ENCODE assay signal across 13 cellular contexts in the genomic region with DNA sequence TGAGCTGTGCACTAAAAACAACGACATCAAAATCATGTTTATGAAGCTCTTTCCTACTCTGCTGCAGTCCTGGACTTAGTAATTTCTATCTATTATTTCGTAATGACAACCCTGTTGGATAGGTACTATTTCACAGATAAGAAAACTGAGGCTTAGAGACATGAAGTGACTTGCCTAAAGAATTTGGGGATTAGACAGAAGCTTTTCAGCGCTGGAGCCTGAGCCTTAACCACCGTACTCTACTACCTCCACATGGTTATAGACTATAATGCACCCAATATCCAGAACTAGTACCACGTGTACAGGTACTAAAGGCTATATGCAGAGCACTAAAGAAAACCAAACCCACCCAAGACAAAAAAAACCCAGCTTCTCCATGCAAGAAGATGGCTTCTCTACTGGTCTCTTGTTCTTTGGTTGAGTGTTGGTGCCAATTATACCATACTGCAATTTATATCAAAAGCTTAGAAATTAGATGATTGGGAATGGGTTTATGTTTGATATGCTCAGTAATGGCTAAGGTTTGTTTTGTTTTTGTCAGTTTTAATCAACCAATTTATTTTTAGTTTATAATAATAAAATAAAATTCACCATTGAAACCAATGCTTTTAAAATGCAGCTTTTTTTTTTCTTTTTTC. TPM values are rescaled to one million over a fixed set of nuclear protein-coding genes. Genes with fewer than 3 reads are reported as not detected.
DNase-seq lines count a peak whose midpoint lies in the region; ATAC-seq and TF ChIP-seq lines count a peak whose summit lies in the region.
"Had no signal": no experiment of that assay in that cellular context is flagged by ENCODE, and none has a peak within 500 bp of the region (broad histone marks: within the 10 kb centered on the region; RNA-seq: fewer than 3 reads in every experiment).

No MANE protein-coding gene starts in this region.

- H3K27ac Mint-ChIP-seq in activated naive CD8-positive, alpha-beta T cell treated with anti-CD3 and anti-CD28 coated beads, Interleukin-2, amount 10 ng/mL, durations not matched to agents 7 days and 5 days, result no peak overlapping the region
- H3K27ac Mint-ChIP-seq in activated naive CD8-positive, alpha-beta T cell treated with anti-CD3 and anti-CD28 coated beads for 36 hours, result no peak overlapping the region
- H3K27ac Mint-ChIP-seq in activated CD4-positive, alpha-beta memory T cell treated with anti-CD3 and anti-CD28 coated beads for 36 hours, result no peak overlapping the region

- H3K27me3 Mint-ChIP-seq in activated naive CD8-positive, alpha-beta T cell treated with anti-CD3 and anti-CD28 coated beads, Interleukin-2, amount 10 ng/mL, durations not matched to agents 7 days and 5 days, result peaks cover 2% of the 10 kb centered on the region
- no peaks in the 10 kb centered on the region for H3K27me3 Mint-ChIP-seq in activated naive CD8-positive, alpha-beta T cell treated with anti-CD3 and anti-CD28 coated beads for 36 hours
- H3K27me3 Mint-ChIP-seq in activated CD4-positive, alpha-beta memory T cell treated with anti-CD3 and anti-CD28 coated beads for 36 hours, result no peaks in the 10 kb centered on the region

- no peak overlapping the region for H3K4me3 ChIP-seq in upper lobe of right lung
- H3K4me3 ChIP-seq: smooth muscle cell, transverse colon had no signal

- ATAC-seq in activated naive CD8-positive, alpha-beta T cell treated with anti-CD3 and anti-CD28 coated beads, Interleukin-2, amount 10 ng/mL, durations not matched to agents 7 days and 5 days (ENCODE audit: low read depth), result peak; percentile 77
- peak; percentile 42 for ATAC-seq in upper lobe of right lung
- ATAC-seq in HG02588 (IDR thresholded peaks at IDR 0.05; ENCODE audit: unreplicated experiment), result no peak
- no peak for ATAC-seq in HG02938 (IDR thresholded peaks at IDR 0.05; ENCODE audit: unreplicated experiment)
- no peak for ATAC-seq in GM18520 (IDR thresholded peaks at IDR 0.05; ENCODE audit: unreplicated experiment)

- H3K36me3 Mint-ChIP-seq in activated naive CD8-positive, alpha-beta T cell treated with anti-CD3 and anti-CD28 coated beads, Interleukin-2, amount 10 ng/mL, durations not matched to agents 7 days and 5 days, result no peaks in the 10 kb centered on the region
- no peaks in the 10 kb centered on the region for H3K36me3 Mint-ChIP-seq in activated naive CD8-positive, alpha-beta T cell treated with anti-CD3 and anti-CD28 coated beads for 36 hours
- no peaks in the 10 kb centered on the region for H3K36me3 Mint-ChIP-seq in activated CD4-positive, alpha-beta memory T cell treated with anti-CD3 and anti-CD28 coated beads for 36 hours

- H3K4me1 ChIP-seq in upper lobe of right lung, result no peaks in the 10 kb centered on the region
- H3K4me1 ChIP-seq: transverse colon had no signal

- no peaks in the 10 kb centered on the region for H3K36me3 ChIP-seq in upper lobe of right lung
- H3K36me3 ChIP-seq: transverse colon had no signal

- H3K9me3 Mint-ChIP-seq in activated naive CD8-positive, alpha-beta T cell treated with anti-CD3 and anti-CD28 coated beads, Interleukin-2, amount 10 ng/mL, durations not matched to agents 7 days and 5 days, result no peaks in the 10 kb centered on the region
- H3K9me3 Mint-ChIP-seq in activated naive CD8-positive, alpha-beta T cell treated with anti-CD3 and anti-CD28 coated beads for 36 hours, result no peaks in the 10 kb centered on the region
- no peaks in the 10 kb centered on the region for H3K9me3 Mint-ChIP-seq in activated CD4-positive, alpha-beta memory T cell treated with anti-CD3 and anti-CD28 coated beads for 36 hours

- no peak for DNase-seq in activated naive CD8-positive, alpha-beta T cell treated with anti-CD3 and anti-CD28 coated beads, Interleukin-2, amount 10 ng/mL, durations not matched to agents 7 days and 5 days
- no peak for DNase-seq in activated naive CD8-positive, alpha-beta T cell treated with anti-CD3 and anti-CD28 coated beads for 36 hours
- peak; percentile 52 for DNase-seq in NAMALWA (ENCODE audit: low spot score)
- DNase-seq in activated CD4-positive, alpha-beta memory T cell treated with anti-CD3 and anti-CD28 coated beads for 36 hours, result peak; percentile 25
- DNase-seq in upper lobe of right lung, result no peak
- DNase-seq: activated CD4-positive, CD25-positive, alpha-beta regulatory T cell; cerebellar nuclear complex; kidney; transverse colon had no signal

- H3K9me3 ChIP-seq in upper lobe of right lung, result no peaks in the 10 kb centered on the region
- H3K9me3 ChIP-seq: transverse colon had no signal

- POLR2A ChIA-PET in activated naive CD8-positive, alpha-beta T cell treated with anti-CD3 and anti-CD28 coated beads, Interleukin-2, amount 10 ng/mL, durations not matched to agents 7 days and 5 days (lab: Charles Lee), result interaction anchor here (1.6 kb wide), 1 partner anchor 84 kb away, joined by 9 read pairs; a partner anchor contains a TSS
- POLR2A ChIA-PET in activated CD4-positive, alpha-beta memory T cell treated with anti-CD3 and anti-CD28 coated beads for 36 hours (lab: Charles Lee), result interaction anchor here (0.8 to 1.1 kb wide), 3 partner anchors 9 to 218 kb away, joined by 3 read pairs; a partner anchor contains a TSS

- no peak for TF ChIP-seq CTCF in upper lobe of right lung (IDR thresholded peaks at IDR 0.05)

- peaks cover 3% of the 10 kb centered on the region for H3K4me1 Mint-ChIP-seq in activated naive CD8-positive, alpha-beta T cell treated with anti-CD3 and anti-CD28 coated beads, Interleukin-2, amount 10 ng/mL, durations not matched to agents 7 days and 5 days
- H3K4me1 Mint-ChIP-seq in activated naive CD8-positive, alpha-beta T cell treated with anti-CD3 and anti-CD28 coated beads for 36 hours, result peaks cover 8% of the 10 kb centered on the region
- peaks cover 10% of the 10 kb centered on the region for H3K4me1 Mint-ChIP-seq in activated CD4-positive, alpha-beta memory T cell treated with anti-CD3 and anti-CD28 coated beads for 36 hours (ENCODE audit: low read depth)

- intact Hi-C loops in activated CD4-positive, alpha-beta memory T cell treated with anti-CD3 and anti-CD28 coated beads for 36 hours (cut with micrococcal nuclease), result loop anchor here (1.0 to 2.0 kb wide), 2 partner anchors 194 to 392 kb away; no protein-coding TSS in a partner anchor
- intact Hi-C loops in upper lobe of right lung (cut with DNase I), result no loop called here

- no peak overlapping the region for H3K4me3 Mint-ChIP-seq in activated naive CD8-positive, alpha-beta T cell treated with anti-CD3 and anti-CD28 coated beads, Interleukin-2, amount 10 ng/mL, durations not matched to agents 7 days and 5 days
- H3K4me3 Mint-ChIP-seq in activated naive CD8-positive, alpha-beta T cell treated with anti-CD3 and anti-CD28 coated beads for 36 hours, result no peak overlapping the region
- H3K4me3 Mint-ChIP-seq in activated CD4-positive, alpha-beta memory T cell treated with anti-CD3 and anti-CD28 coated beads for 36 hours, result no peak overlapping the region

- no peaks in the 10 kb centered on the region for H3K27me3 ChIP-seq in upper lobe of right lung
- H3K27me3 ChIP-seq: transverse colon had no signal

- CTCF ChIA-PET in activated CD4-positive, alpha-beta memory T cell treated with anti-CD3 and anti-CD28 coated beads for 36 hours (lab: Charles Lee), result interaction anchor here (0.6 to 2.1 kb wide), 14 partner anchors 63 to 1998 kb away, joined by 3 to 11 read pairs (median 4); a partner anchor contains a TSS

- H3K27ac ChIP-seq in upper lobe of right lung, result no peak overlapping the region
- H3K27ac ChIP-seq: transverse colon had no signal

RNA-seq across cellular contexts. Expression of a gene that starts 6.5 kb away (rescaled TPM):
- total RNA-seq in activated naive CD8-positive, alpha-beta T cell treated with anti-CD3 and anti-CD28 coated beads, Interleukin-2, amount 10 ng/mL, durations not matched to agents 7 days and 5 days, result 10 to 100 TPM; 31.0 to 31.6 TPM
- total RNA-seq in activated naive CD8-positive, alpha-beta T cell treated with anti-CD3 and anti-CD28 coated beads for 36 hours, result 10 to 100 TPM; 31.6 to 33.0 TPM
- 10 to 100 TPM; 43.1 to 44.1 TPM for total RNA-seq in activated CD4-positive, alpha-beta memory T cell treated with anti-CD3 and anti-CD28 coated beads for 36 hours
- 73.8 TPM for total RNA-seq in upper lobe of right lung

Comparison
In these comparisons a context has a peak if more than half of its experiments do, and no peak if none do; other contexts are left out.
1. ATAC-seq: peak in activated naive CD8-positive, alpha-beta T cell treated with anti-CD3 and anti-CD28 coated beads, Interleukin-2, amount 10 ng/mL, durations not matched to agents 7 days and 5 days (single experiment) and upper lobe of right lung (single experiment); none in HG02588 (single experiment), HG02938 (single experiment) and GM18520 (single experiment).
2. DNase-seq: peak in NAMALWA (single experiment) and activated CD4-positive, alpha-beta memory T cell treated with anti-CD3 and anti-CD28 coated beads for 36 hours (single experiment); none in activated naive CD8-positive, alpha-beta T cell treated with anti-CD3 and anti-CD28 coated beads, Interleukin-2, amount 10 ng/mL, durations not matched to agents 7 days and 5 days (single experiment), activated naive CD8-positive, alpha-beta T cell treated with anti-CD3 and anti-CD28 coated beads for 36 hours (single experiment) and upper lobe of right lung (single experiment).